Comparison of ENCODE assay signal across 1 cellular context in genomic region chr7:149194799-149195179, GRCh38.
TF ChIP-seq lines count a peak whose summit lies in the region.

No MANE protein-coding gene starts in this region.

TF ChIP-seq in GM12878, 131 proteins besides CTCF, POLR2A, EP300 and RAD21:
- no peak for TF ChIP-seq E2F8 (IDR thresholded peaks at IDR 0.05; ENCODE audit: low read depth, partially characterized antibody)
- no peak for TF ChIP-seq SKIL (IDR thresholded peaks at IDR 0.05; ENCODE audit: low read depth, poor library complexity, severe bottlenecking)
- no peak for TF ChIP-seq POLR2AphosphoS2 (IDR thresholded peaks at IDR 0.05; ENCODE audit: low read depth, low read length)
- no peak for TF ChIP-seq TARDBP (IDR thresholded peaks at IDR 0.05; ENCODE audit: borderline replicate concordance)
- no peak for TF ChIP-seq PAX8 (IDR thresholded peaks at IDR 0.05)
